ENCODE assay signal across 7 cellular contexts in the genomic region with DNA sequence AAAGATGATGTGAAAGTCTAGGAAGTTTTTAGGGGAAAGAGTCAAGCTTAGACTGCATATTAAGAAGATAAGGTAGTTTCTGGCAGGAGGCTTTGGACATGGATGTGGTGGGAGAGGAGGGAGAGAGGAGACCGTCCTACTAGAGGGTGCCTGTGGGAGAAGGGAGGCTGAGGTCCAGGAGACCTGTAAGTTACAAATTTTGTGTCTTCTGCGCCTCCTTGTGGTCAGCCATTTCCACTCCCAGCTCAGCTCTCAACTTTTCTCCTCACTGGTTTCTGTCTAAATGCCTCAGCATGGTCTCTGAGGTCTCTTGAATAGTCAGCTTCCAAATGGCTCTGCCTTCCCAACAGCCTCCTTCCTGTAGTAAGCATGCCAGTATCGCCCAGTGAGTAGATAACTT.
DNase-seq lines count a peak whose midpoint lies in the region; ATAC-seq and TF ChIP-seq lines count a peak whose summit lies in the region.

No MANE protein-coding gene starts in this region.

- no peaks in the 10 kb centered on the region for H3F3A ChIP-seq in SU-DHL-6 (ENCODE audit: insufficient read depth)

- TF ChIP-seq CTCF in DND-41 (IDR thresholded peaks at IDR 0.05; ENCODE audit: borderline replicate concordance, extremely low read depth, low read length, poor library complexity, severe bottlenecking) = peak; percentile 61
- peak; percentile 75 for TF ChIP-seq CTCF in SU-DHL-6 (IDR thresholded peaks at IDR 0.05; ENCODE audit: insufficient read depth, low read length, poor library complexity, severe bottlenecking)
- peak; percentile 41 for TF ChIP-seq CTCF in psoas muscle (IDR thresholded peaks at IDR 0.05)

- DNase-seq in DND-41 = peak; percentile 38
- DNase-seq in HT1080 (ENCODE audit: low read depth) = peak; percentile 69
- peak; percentile 10 for DNase-seq in fibroblast of the conjunctiva (ENCODE audit: low read depth)
- no peak for DNase-seq in psoas muscle
- DNase-seq in 8988T = no peak

- ATAC-seq in DND-41 (ENCODE audit: insufficient read depth, low read depth) = peak; percentile 58; the same call in 2 of the 3 replicates
- peak in 2 of 4 donors; percentile 52 to 54 for ATAC-seq in psoas muscle
- no peak for ATAC-seq in GM18907 (IDR thresholded peaks at IDR 0.05; ENCODE audit: unreplicated experiment)

- H3K27ac ChIP-seq in DND-41 (ENCODE audit: low read length) = no peak overlapping the region
- no peak overlapping the region for H3K27ac ChIP-seq in SU-DHL-6 (ENCODE audit: low read depth, low read length)
- no peak overlapping the region for H3K27ac ChIP-seq in psoas muscle

- H3K4me3 ChIP-seq in DND-41 (ENCODE audit: low read depth in 1 of 2, low read length in 2 of 2) = no peak overlapping the region
- H3K4me3 ChIP-seq in SU-DHL-6 (ENCODE audit: insufficient read depth, low read length, poor library complexity, severe bottlenecking) = no peak overlapping the region
- H3K4me3 ChIP-seq in psoas muscle = no peak overlapping the region

- H3K27me3 ChIP-seq in DND-41 (ENCODE audit: insufficient read depth, low read length, poor library complexity) = peaks cover 19% of the 10 kb centered on the region
- no peaks in the 10 kb centered on the region for H3K27me3 ChIP-seq in SU-DHL-6 (ENCODE audit: low read length)
- no peaks in the 10 kb centered on the region for H3K27me3 ChIP-seq in psoas muscle (ENCODE audit: insufficient read depth in 3 of 3, low read length in 2 of 3)

- 64 to 74% (median 71%) methylated on average over 2 to 3 of the region's 3 CpGs for WGBS in psoas muscle, 3 donors

- no peaks in the 10 kb centered on the region for H3K9me2 ChIP-seq in SU-DHL-6 (replicated peaks; ENCODE audit: insufficient read depth, low read length)

- H3K4me2 ChIP-seq in DND-41 (ENCODE audit: insufficient read depth, low read length) (no peak overlapping the region), SU-DHL-6 (ENCODE audit: low read depth, low read length, poor library complexity, severe bottlenecking) (no peak overlapping the region)

- no peaks in the 10 kb centered on the region for H3K36me3 ChIP-seq in DND-41 (ENCODE audit: insufficient read depth, low read length)
- no peaks in the 10 kb centered on the region for H3K36me3 ChIP-seq in SU-DHL-6 (ENCODE audit: low read length)
- no peaks in the 10 kb centered on the region for H3K36me3 ChIP-seq in psoas muscle (ENCODE audit: insufficient read depth in 1 of 2, low read depth in 1 of 2)

- H2AFZ ChIP-seq in DND-41 (ENCODE audit: low read depth, low read length) (no peak overlapping the region), SU-DHL-6 (ENCODE audit: low read depth, low read length, severe bottlenecking) (no peak overlapping the region)

- intact Hi-C loops in psoas muscle (cut with DNase I) = no loop called here

- H3K4me1 ChIP-seq in DND-41 (ENCODE audit: insufficient read depth, low read length) (no peaks in the 10 kb centered on the region), psoas muscle (no peaks in the 10 kb centered on the region)

- 0 out of 2 replicates have a peak, but pooled peaks cover 2% of the 10 kb centered on the region for H4K20me1 ChIP-seq in DND-41 (ENCODE audit: insufficient read depth, low read length)
- H4K20me1 ChIP-seq in SU-DHL-6 (ENCODE audit: low read depth, low read length) = no peaks in the 10 kb centered on the region

- H3K9ac ChIP-seq in DND-41 (ENCODE audit: low read depth, low read length) (no peak overlapping the region), SU-DHL-6 (ENCODE audit: low read length) (no peak overlapping the region)

- H3K9me3 ChIP-seq in DND-41 (ENCODE audit: insufficient read depth, low read length, severe bottlenecking) = no peaks in the 10 kb centered on the region
- no peaks in the 10 kb centered on the region for H3K9me3 ChIP-seq in SU-DHL-6 (ENCODE audit: insufficient read depth, low read length)
- H3K9me3 ChIP-seq in psoas muscle = no peaks in the 10 kb centered on the region

- no peaks in the 10 kb centered on the region for H3K79me2 ChIP-seq in DND-41 (ENCODE audit: insufficient read depth, low read length)
- H3K79me2 ChIP-seq in SU-DHL-6 (ENCODE audit: insufficient read depth, low read length) = no peaks in the 10 kb centered on the region

Comparison
In these comparisons a context has a peak if more than half of its experiments do, and no peak if none do; other contexts are left out.
1. DNase-seq: peak in DND-41 (single experiment), HT1080 (single experiment) and fibroblast of the conjunctiva (single experiment); none in psoas muscle (0 of 2) and 8988T (single experiment).
2. Peak in every context shown above with its lines, with median percentiles within 50 percentile points of each other: CTCF ChIP-seq.